8 cellular contexts compared by ENCODE assay signal in the genomic region with DNA sequence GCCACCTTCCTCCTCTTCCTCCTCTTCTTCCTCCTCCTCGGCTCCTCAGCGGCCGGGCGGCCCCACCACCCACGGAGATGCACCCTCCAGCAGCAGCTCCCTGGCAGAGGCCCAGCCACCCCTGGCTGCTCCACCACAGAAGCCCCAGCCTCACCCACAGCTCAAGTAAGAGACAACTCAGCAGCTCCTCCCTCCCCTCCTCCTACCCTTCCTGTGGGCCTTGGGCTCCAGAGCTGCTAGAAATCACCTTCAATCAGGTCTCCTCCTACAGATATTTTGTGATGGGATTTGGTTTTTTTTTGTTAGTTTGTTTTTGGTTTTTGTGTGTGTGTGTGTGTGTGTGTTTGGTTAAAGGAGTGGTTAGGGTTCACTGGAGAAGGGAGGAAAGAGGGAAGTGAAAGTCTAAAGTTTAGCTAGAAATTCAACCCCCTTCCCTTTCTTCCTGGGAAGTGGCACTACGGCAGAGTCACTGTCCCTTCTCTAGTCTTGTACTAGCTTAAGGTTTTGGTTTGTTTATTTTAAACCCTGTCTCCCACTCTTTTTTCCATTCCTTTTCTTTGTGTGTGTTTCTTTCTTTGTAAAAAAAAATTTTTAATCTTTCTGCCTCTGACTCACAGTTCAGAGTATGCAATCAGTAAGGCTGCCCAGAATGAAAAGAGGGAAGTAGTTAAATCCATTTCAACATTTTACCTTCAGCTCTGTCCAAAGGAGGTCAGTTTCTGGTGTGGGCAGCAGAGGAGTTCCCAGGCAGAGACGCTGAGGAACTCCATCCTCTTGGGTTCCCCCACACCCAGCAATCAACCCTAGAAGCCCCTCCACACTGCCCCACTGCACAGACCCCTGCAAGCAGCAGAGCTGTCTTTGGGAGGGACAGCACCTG. TPM values are rescaled to one million over a fixed set of nuclear protein-coding genes. Genes with fewer than 3 reads are reported as not detected.
DNase-seq lines count a peak whose midpoint lies in the region; ATAC-seq, FAIRE-seq and TF ChIP-seq lines count a peak whose summit lies in the region.
"Had no signal": no experiment of that assay in that cellular context is flagged by ENCODE, and none has a peak within 500 bp of the region (broad histone marks: within the 10 kb centered on the region; RNA-seq: fewer than 3 reads in every experiment).

No MANE protein-coding gene starts in this region.

- peaks cover 26% of the 10 kb centered on the region for H3K4me1 Mint-ChIP-seq in nephron

- no peaks in the 10 kb centered on the region for H3K27me3 ChIP-seq in SJSA1 (replicated peaks)
- H3K27me3 ChIP-seq in colonic mucosa: no peaks in the 10 kb centered on the region
- H3K27me3 ChIP-seq in vagina: no peaks in the 10 kb centered on the region

- H3K9ac ChIP-seq in colonic mucosa (ENCODE audit: low read depth in 2 of 2, low read length in 2 of 2): no peak overlapping the region

- H3K36me3 ChIP-seq in SJSA1 (no peaks in the 10 kb centered on the region), colonic mucosa (no peaks in the 10 kb centered on the region), vagina (no peaks in the 10 kb centered on the region)

- intact Hi-C loops in colonic mucosa (cut with DNase I) (no loop called here), vagina (cut with DNase I) (no loop called here)

- peak overlapping the region; percentile 85 to 97 (median 89) for H3K27ac Mint-ChIP-seq in nephron

- DNase-seq in SJSA1 (ENCODE audit: low read depth in 1 of 2, low spot score in 2 of 2) (peak; percentile 69 to 79), colonic mucosa (no peak), vagina (ENCODE audit: extremely low spot score in 2 of 2) (peak in 1 of 2 donors; percentile 87), D721Med (ENCODE audit: insufficient read length, low spot score) (no peak)

- H3K4me1 ChIP-seq in SJSA1 (replicated peaks): peaks cover 36% of the 10 kb centered on the region
- H3K4me1 ChIP-seq in colonic mucosa: peaks cover 10% of the 10 kb centered on the region
- H3K4me1 ChIP-seq in vagina: peaks cover 29% of the 10 kb centered on the region

- FAIRE-seq in D721Med (lab: Jason Lieb, UNC): no peak

- H3K4me3 ChIP-seq in SJSA1: no peak overlapping the region
- no peak overlapping the region for H3K4me3 ChIP-seq in colonic mucosa
- H3K4me3 ChIP-seq in vagina: no peak overlapping the region

- no peaks in the 10 kb centered on the region for H3K9me3 Mint-ChIP-seq in nephron

- H3K4me3 Mint-ChIP-seq in nephron: peak overlapping the region; percentile 8 to 36 (median 12)

- no peaks in the 10 kb centered on the region for H3K36me3 Mint-ChIP-seq in nephron (ENCODE audit: low read depth)

- peak overlapping the region; percentile 79 for H3K27ac ChIP-seq in SJSA1
- H3K27ac ChIP-seq in colonic mucosa: peak overlapping the region; percentile 24
- peak overlapping the region; percentile 67 for H3K27ac ChIP-seq in vagina
- H3K27ac ChIP-seq: VCaP had no signal

- peaks cover 3% of the 10 kb centered on the region for H3K27me3 Mint-ChIP-seq in nephron (ENCODE audit: low read depth)

- H3K9me3 ChIP-seq in SJSA1 (replicated peaks): no peaks in the 10 kb centered on the region
- no peaks in the 10 kb centered on the region for H3K9me3 ChIP-seq in colonic mucosa
- no peaks in the 10 kb centered on the region for H3K9me3 ChIP-seq in vagina

- no peak for TF ChIP-seq POLR2A in vagina (IDR thresholded peaks at IDR 0.05)

- TF ChIP-seq CTCF in colonic mucosa (IDR thresholded peaks at IDR 0.05) (no peak), nephron (IDR thresholded peaks at IDR 0.05; ENCODE audit: unreplicated experiment in 3 of 3) (no peak), vagina (IDR thresholded peaks at IDR 0.05) (no peak), D721Med (IDR thresholded peaks at IDR 0.05; ENCODE audit: insufficient read depth, missing control alignments) (no peak)

- ATAC-seq in GM18909 (IDR thresholded peaks at IDR 0.05; ENCODE audit: poor library complexity, unreplicated experiment): peak; percentile 87
- peak; percentile 50 for ATAC-seq in HG02973 (IDR thresholded peaks at IDR 0.05; ENCODE audit: unreplicated experiment)

RNA-seq across cellular contexts. Expression of a gene that starts 29.0 kb away (rescaled TPM):
- 0.08 TPM in 1 of 2 replicates, not detected in the other for total RNA-seq in SJSA1 (2014; rRNA removed; shearing (Covaris generic))
- total RNA-seq in colonic mucosa (1 to 10 TPM; 2.0 to 3.1 TPM), vagina (35.1 TPM)

Comparison
In these comparisons a context has a peak if more than half of its experiments do, and no peak if none do; other contexts are left out.
1. DNase-seq: peak in SJSA1 (2 of 2); none in colonic mucosa (single experiment) and D721Med (single experiment).
2. H3K27ac ChIP-seq: peak in every context shown above with its lines; median percentile 79 in SJSA1; 67 in vagina; 24 in colonic mucosa.